In genomic region chr11:61460474-61460881, GRCh38 we compare ENCODE assay signal across 1 cellular context.
TF ChIP-seq lines count a peak whose summit lies in the region.

No MANE protein-coding gene starts in this region.

TF ChIP-seq in GM23338, 12 proteins besides CTCF, POLR2A, EP300 and RAD21 (continued from another document):
- no peak for TF ChIP-seq STAT1 (IDR thresholded peaks at IDR 0.05; ENCODE audit: unreplicated experiment)
- no peak for TF ChIP-seq EZH2phosphoT487 (IDR thresholded peaks at IDR 0.05; ENCODE audit: unreplicated experiment)
- TF ChIP-seq REST (IDR thresholded peaks at IDR 0.05; ENCODE audit: unreplicated experiment), result no peak
- TF ChIP-seq POLR2AphosphoS5 (IDR thresholded peaks at IDR 0.05; ENCODE audit: low read depth), result no peak
- TF ChIP-seq ZNF114 (CRISPR knock-in tag; IDR thresholded peaks at IDR 0.05), result no peak
- no peak for TF ChIP-seq ETS1 (IDR thresholded peaks at IDR 0.05)
